ENCODE assay signal across 1 cellular context in the genomic region with DNA sequence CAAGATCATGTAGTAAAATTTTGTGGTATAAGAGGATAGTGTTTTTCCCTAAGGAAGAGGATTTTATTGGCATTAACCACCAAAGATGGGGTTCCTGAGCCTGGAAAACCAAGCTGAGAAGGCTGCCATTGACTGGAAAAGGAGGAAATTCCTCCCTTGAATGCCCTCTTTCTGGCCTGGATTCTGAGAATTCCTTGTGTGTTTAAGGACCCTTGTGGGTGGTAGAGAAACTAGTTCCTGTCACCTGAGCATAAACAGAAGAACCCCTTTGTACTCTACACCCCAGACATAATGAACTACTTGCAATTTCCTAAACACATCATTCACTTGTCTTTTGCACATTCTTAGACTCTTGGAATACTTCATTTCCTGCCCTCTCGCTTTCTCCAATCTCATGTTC.
TF ChIP-seq lines count a peak whose summit lies in the region.

No MANE protein-coding gene starts in this region.

TF ChIP-seq in endothelial cell of umbilical vein, 7 proteins besides CTCF, POLR2A, EP300 and RAD21:
- TF ChIP-seq, protein P1, sequence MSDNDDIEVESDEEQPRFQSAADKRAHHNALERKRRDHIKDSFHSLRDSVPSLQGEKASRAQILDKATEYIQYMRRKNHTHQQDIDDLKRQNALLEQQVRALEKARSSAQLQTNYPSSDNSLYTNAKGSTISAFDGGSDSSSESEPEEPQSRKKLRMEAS (IDR thresholded peaks at IDR 0.05; ENCODE audit: insufficient read depth, insufficient read length) = no peak
- TF ChIP-seq MYC (IDR thresholded peaks at IDR 0.05; ENCODE audit: low read depth, low read length) (no peak), EZH2 (IDR thresholded peaks at IDR 0.05; ENCODE audit: borderline replicate concordance, low read depth, low read length, severe bottlenecking) (no peak), FOS (IDR thresholded peaks at IDR 0.05; ENCODE audit: borderline replicate concordance, insufficient read depth, low read length) (no peak), GATA2 (IDR thresholded peaks at IDR 0.05; ENCODE audit: insufficient read depth, insufficient read length, low read depth, low read length) (no peak), POLR2AphosphoS5 (IDR thresholded peaks at IDR 0.05; ENCODE audit: insufficient read depth, low read depth, low read length) (no peak), JUN (IDR thresholded peaks at IDR 0.05; ENCODE audit: borderline replicate concordance, insufficient read depth, insufficient read length, low read depth) (no peak)
